26 cellular contexts compared by ENCODE assay signal in the genomic region with DNA sequence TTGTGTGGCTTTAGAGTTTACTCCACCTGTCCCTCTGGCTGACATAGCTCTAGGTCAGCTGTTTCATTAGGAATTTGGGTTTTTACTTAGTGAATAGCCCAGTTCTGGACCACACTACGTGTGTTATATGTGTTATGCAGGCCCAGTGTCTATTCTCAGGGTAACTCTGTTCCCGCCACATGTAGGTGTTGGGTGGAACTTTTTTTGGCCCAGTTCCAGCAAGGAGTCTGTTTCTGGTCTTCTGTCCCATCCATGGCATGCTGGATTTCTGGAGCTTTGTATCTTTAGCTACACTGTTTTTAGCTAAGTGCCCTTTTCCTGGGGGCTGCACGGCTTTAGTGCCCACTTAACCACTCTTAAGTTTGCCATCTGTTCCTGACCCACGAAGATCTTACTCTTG.
"Had no signal": no experiment of that assay in that cellular context is flagged by ENCODE, and none has a peak within 500 bp of the region (broad histone marks: within the 10 kb centered on the region; RNA-seq: fewer than 3 reads in every experiment).

No MANE protein-coding gene starts in this region.

- H2AFZ ChIP-seq: neural progenitor cell had no signal

- H3K4me2 ChIP-seq: neural progenitor cell had no signal

- DNase-seq: effector memory CD8-positive, alpha-beta T cell; erythroblast; esophagus squamous epithelium; foreskin melanocyte; glutamatergic neuron; heart right ventricle; hippocampal formation; left cardiac atrium; left lung; mesenchymal stem cell; mucosa of descending colon; naive thymus-derived CD4-positive, alpha-beta T cell; stimulated activated CD4-positive, alpha-beta T cell treated with anti-CD3 and anti-CD28 coated beads, Interleukin-2, amount 100 ng/mL, for 24 hours; stimulated activated CD4-positive, alpha-beta T cell treated with anti-CD3 and anti-CD28 coated beads, Interleukin-4, amount 100 ng/mL, for 24 hours; stimulated activated naive CD4-positive, alpha-beta T cell treated with Interleukin-2 at 50 U/mL for 16 hours; stomach; thyroid gland; trophoblast cell had no signal

- H3K9ac ChIP-seq: neural progenitor cell had no signal

- H3K36me3 ChIP-seq: prostate gland, right atrium auricular region, thyroid gland had no signal

- H3K27ac ChIP-seq: esophagus squamous epithelium, heart right ventricle, left lung, neural progenitor cell, prostate gland, right atrium auricular region, stomach, thyroid gland, vagina had no signal

- ATAC-seq: effector memory CD8-positive, alpha-beta T cell; heart right ventricle; left cardiac atrium; left lung; mucosa of descending colon; naive thymus-derived CD4-positive, alpha-beta T cell; sciatic nerve; stimulated activated effector memory CD8-positive, alpha-beta T cell treated with anti-CD3 and anti-CD28 coated beads, Interleukin-12 subunit alpha, Interleukin-12 subunit beta, amount 100 ng/mL, for 72 hours had no signal

- H3K4me1 ChIP-seq: heart right ventricle, neural progenitor cell, right atrium auricular region, thyroid gland, vagina had no signal

- FAIRE-seq: endometrium, islet of Langerhans had no signal

- H3K27me3 ChIP-seq: esophagus squamous epithelium, heart right ventricle, left lung, neural progenitor cell, right atrium auricular region, stomach, thyroid gland, vagina had no signal

- H3K9me3 ChIP-seq: esophagus squamous epithelium, heart right ventricle, left lung, mucosa of descending colon, prostate gland, right atrium auricular region, stomach, thyroid gland, vagina had no signal

- H3K4me3 ChIP-seq: esophagus squamous epithelium, heart right ventricle, left lung, mucosa of descending colon, neural progenitor cell, prostate gland, right atrium auricular region, stomach, thyroid gland, vagina had no signal
